Comparison of ENCODE assay signal across 2 cellular contexts in genomic region chr19:37564624-37565369, GRCh38.
A peak's percentile ranks its signal among the peaks of the same experiment; 100 is the strongest.
TF ChIP-seq lines count a peak whose summit lies in the region.

No MANE protein-coding gene starts in this region.

TF ChIP-seq in HEK293, 187 proteins besides CTCF, POLR2A, EP300 and RAD21:
- TF ChIP-seq ZNF571 (tag by site-specific recombination; IDR thresholded peaks at IDR 0.05) = peak; percentile 58; the same call in 1 of the 2 replicates
- 0 out of 2 replicates have a peak, but pooled peaks have one; percentile 31 for TF ChIP-seq SCRT2 (tag by site-specific recombination; IDR thresholded peaks at IDR 0.05)
- TF ChIP-seq TRIM28 (IDR thresholded peaks at IDR 0.05; ENCODE audit: borderline replicate concordance, low read length) = peak; percentile 98; the same call in 1 of the 2 replicates
- peak; percentile 33 for TF ChIP-seq ZNF626 (tag by site-specific recombination; IDR thresholded peaks at IDR 0.05)
- TF ChIP-seq ZNF670 (tag by site-specific recombination; IDR thresholded peaks at IDR 0.05; ENCODE audit: low read depth) = no peak
- peak; percentile 100 for TF ChIP-seq SETDB1 (IDR thresholded peaks at IDR 0.05; ENCODE audit: insufficient read length, low read length)
- TF ChIP-seq ZNF791 (tag by site-specific recombination; IDR thresholded peaks at IDR 0.05) = no peak
- TF ChIP-seq EGR2 (tag by site-specific recombination; IDR thresholded peaks at IDR 0.05; ENCODE audit: low read depth) = no peak
- TF ChIP-seq ZNF174 (tag by site-specific recombination; IDR thresholded peaks at IDR 0.05) = 0 out of 2 replicates have a peak, but pooled peaks have one; percentile 13
- TF ChIP-seq ZNF513 (tag by site-specific recombination; IDR thresholded peaks at IDR 0.05) = no peak
- TF ChIP-seq ZNF148 (tag by site-specific recombination; IDR thresholded peaks at IDR 0.05; ENCODE audit: borderline replicate concordance) = no peak
- TF ChIP-seq ZNF274 (IDR thresholded peaks at IDR 0.05; ENCODE audit: low read length) = peak; percentile 97
- peak; percentile 97 for TF ChIP-seq ZNF274 (tag by site-specific recombination; IDR thresholded peaks at IDR 0.05; ENCODE audit: borderline replicate concordance)
- TF ChIP-seq ZSCAN30 (tag by site-specific recombination; IDR thresholded peaks at IDR 0.05) = 0 out of 2 replicates have a peak, but pooled peaks have one; percentile 7
- no peak for TF ChIP-seq ZNF157 (tag by site-specific recombination; IDR thresholded peaks at IDR 0.05)
- no peak for TF ChIP-seq ZNF501 (tag by site-specific recombination; IDR thresholded peaks at IDR 0.05)
TF ChIP-seq in HEK293: peak in this region for 8.

TF ChIP-seq in K562, 482 proteins besides CTCF, POLR2A, EP300 and RAD21:
- TF ChIP-seq ZNF511 (CRISPR knock-in tag; IDR thresholded peaks at IDR 0.05) = no peak
- peak; percentile 99 for TF ChIP-seq ZNF274 (IDR thresholded peaks at IDR 0.05; ENCODE audit: borderline replicate concordance, low read depth, low read length)
- no peak for TF ChIP-seq MCM3 (IDR thresholded peaks at IDR 0.05)
